In the genomic region with DNA sequence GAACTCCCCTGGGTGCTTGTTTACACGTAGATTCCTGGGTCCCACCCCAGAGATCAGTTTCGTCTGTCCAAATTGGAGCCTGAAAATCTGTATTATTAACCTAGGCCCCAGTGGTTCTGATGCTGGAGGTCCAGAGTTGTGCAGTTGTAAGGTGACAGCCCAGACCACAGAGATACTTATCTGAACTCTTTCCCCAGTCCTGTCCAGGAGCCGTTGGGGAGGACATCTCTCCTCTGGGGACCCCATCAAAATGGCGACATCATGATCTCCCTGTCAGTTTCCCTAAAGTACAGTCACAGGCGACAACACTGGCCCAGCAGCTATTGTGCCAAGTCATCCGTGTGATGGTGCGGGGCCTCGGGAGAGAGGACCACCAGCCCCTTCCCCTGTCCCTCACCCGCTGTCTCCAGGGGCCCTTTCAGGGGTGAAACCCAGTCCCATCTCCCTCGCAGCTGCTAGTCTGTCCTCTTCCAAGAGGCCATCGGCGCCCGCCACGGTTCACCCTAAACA, we compare ENCODE assay signal across 8 cellular contexts.
DNase-seq lines count a peak whose midpoint lies in the region; ATAC-seq and TF ChIP-seq lines count a peak whose summit lies in the region.

No MANE protein-coding gene starts in this region.

- ATAC-seq in GM18520 (IDR thresholded peaks at IDR 0.05; ENCODE audit: unreplicated experiment) = no peak
- no peak for ATAC-seq in GM21723 (IDR thresholded peaks at IDR 0.05; ENCODE audit: unreplicated experiment)

- in situ Hi-C loops in HAP-1 (cut with MboI; ENCODE audit: low sequenced_read_pairs) = no loop called here

- peaks cover 4% of the 10 kb centered on the region for H3K4me1 ChIP-seq in HAP-1

- DNase-seq in HAP-1 (ENCODE audit: low spot score in 2 of 2) = no peak
- DNase-seq in foreskin fibroblast = no peak
- no peak for DNase-seq in skeletal muscle cell (ENCODE audit: low read depth)
- no peak for DNase-seq in GM19240 (ENCODE audit: insufficient read length, low spot score)
- no peak for DNase-seq in LoVo (ENCODE audit: low spot score)

- no peaks in the 10 kb centered on the region for H3K9me3 ChIP-seq in HAP-1

- H3K4me3 ChIP-seq in HAP-1 (peak overlapping the region; percentile 71), foreskin fibroblast (ENCODE audit: low read depth in 1 of 2, low read length in 2 of 2) (peak overlapping the region; percentile 76 to 78), skeletal muscle cell (ENCODE audit: low read depth, low read length) (peak overlapping the region; percentile 89)

- TF ChIP-seq CTCF in VCaP (conservative IDR thresholded peaks at IDR 0.05) (no peak), foreskin fibroblast (IDR thresholded peaks at IDR 0.05; ENCODE audit: low read depth, low read length) (no peak)

- H3K27ac ChIP-seq in VCaP = peak overlapping the region; percentile 67; the same call in 1 of the 2 replicates

- no peaks in the 10 kb centered on the region for H3K27me3 ChIP-seq in HAP-1 (ENCODE audit: low read depth)

- H3K36me3 ChIP-seq in HAP-1 (replicated peaks) = no peaks in the 10 kb centered on the region
